In the genomic region with DNA sequence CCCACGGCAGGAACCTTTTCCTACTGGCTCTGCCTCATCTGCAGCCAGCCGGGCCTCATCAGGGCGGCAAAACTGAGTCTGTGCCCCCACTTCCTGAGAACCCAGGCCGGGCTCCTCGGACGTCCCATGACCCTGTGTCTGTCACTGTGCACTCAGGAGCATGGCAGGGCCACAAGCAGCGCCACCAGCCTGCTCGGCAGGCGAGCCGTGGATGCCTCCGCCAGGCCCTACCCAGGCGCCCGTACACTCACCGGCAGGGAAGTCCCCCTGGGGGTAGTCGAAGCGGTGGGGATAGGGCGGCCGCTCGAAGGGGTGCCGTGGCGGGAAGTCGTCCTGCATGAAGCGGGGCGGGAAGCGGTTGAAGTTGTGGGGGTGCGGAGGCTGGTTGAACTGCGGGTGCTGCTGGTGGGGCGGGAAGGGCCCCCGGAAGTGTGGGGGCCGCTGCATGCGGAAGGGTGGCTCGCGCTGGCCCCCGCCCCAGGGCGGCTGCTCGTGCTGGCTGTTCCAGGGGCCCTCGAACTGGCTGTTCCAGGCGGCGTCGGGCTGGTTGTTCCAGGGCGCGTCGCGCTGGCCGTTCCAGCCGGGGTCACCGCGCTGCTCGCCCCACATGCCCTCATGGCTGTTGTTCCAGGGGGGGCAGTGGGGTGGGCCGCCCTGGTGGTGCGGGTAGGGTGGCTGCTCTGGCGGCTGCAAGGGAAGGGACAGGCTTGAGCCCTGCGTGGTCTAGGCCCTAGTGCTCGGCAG, we compare ENCODE assay signal across 30 cellular contexts. TPM values are rescaled to one million over a fixed set of nuclear protein-coding genes. Genes with fewer than 3 reads are reported as not detected.
"Had no signal": no experiment of that assay in that cellular context is flagged by ENCODE, and none has a peak within 500 bp of the region (broad histone marks: within the 10 kb centered on the region; RNA-seq: fewer than 3 reads in every experiment).

No MANE protein-coding gene starts in this region.

- H3K27ac ChIP-seq: epithelial cell of prostate, esophagus muscularis mucosa, heart right ventricle, left lung, lower lobe of right lung, pancreas, spleen, thyroid gland had no signal

- FAIRE-seq: colon, pancreas, urothelium cell line had no signal

- H3K9me3 ChIP-seq: esophagus muscularis mucosa, gastrocnemius medialis, heart right ventricle, left lung, lower lobe of right lung, pancreas, spleen, thyroid gland had no signal

- H3K27ac Mint-ChIP-seq: dendritic cell treated with granulocyte-macrophage colony-stimulating factor and Interleukin-4, amounts not matched to agents 40 ng/mL and 50 ng/mL, for 4 days; effector memory CD8-positive, alpha-beta T cell; memory B cell; mesothelial cell of epicardium; natural killer cell; progenitor cell of endocrine pancreas; type B pancreatic cell had no signal

- DNase-seq: effector memory CD8-positive, alpha-beta T cell; gastrocnemius medialis; heart right ventricle; hypothalamus; islet precursor cell; lower lobe of right lung; natural killer cell; nucleus accumbens; spleen; stimulated activated CD4-positive, alpha-beta T cell treated with anti-CD3 and anti-CD28 coated beads, Interleukin-15, amount 100 ng/mL, for 24 hours; stimulated activated CD4-positive, alpha-beta T cell treated with anti-CD3 and anti-CD28 coated beads, Interleukin-1b, Interleukin-23, amount 100 ng/mL, for 48 hours; stimulated activated CD4-positive, alpha-beta T cell treated with anti-CD3 and anti-CD28 coated beads, Interleukin-4, amount 100 ng/mL, for 24 hours; stimulated activated naive B cell treated with anti-CD40 and anti-IgM and Interleukin-4, amounts not matched to agents 10 μg/mL and 1 μg/mL and 100 μg/mL, for 72 hours; thyroid gland had no signal

- H3K9me3 Mint-ChIP-seq: dendritic cell treated with granulocyte-macrophage colony-stimulating factor and Interleukin-4, amounts not matched to agents 40 ng/mL and 50 ng/mL, for 4 days; effector memory CD8-positive, alpha-beta T cell; memory B cell; mesothelial cell of epicardium; natural killer cell; neural crest cell; stimulated activated naive B cell treated with anti-CD40 and anti-IgM and Interleukin-4, amounts not matched to agents 10 μg/mL and 1 μg/mL and 100 μg/mL, for 72 hours; type B pancreatic cell had no signal

- ATAC-seq: effector memory CD8-positive, alpha-beta T cell; gastrocnemius medialis; heart right ventricle; left lung; lower lobe of right lung; natural killer cell; sciatic nerve; stimulated activated naive B cell treated with anti-CD40 and anti-IgM and Interleukin-4, amounts not matched to agents 10 μg/mL and 1 μg/mL and 100 μg/mL, for 72 hours had no signal

- H3K27me3 Mint-ChIP-seq: dendritic cell treated with granulocyte-macrophage colony-stimulating factor and Interleukin-4, amounts not matched to agents 40 ng/mL and 50 ng/mL, for 4 days; effector memory CD8-positive, alpha-beta T cell; memory B cell; progenitor cell of endocrine pancreas; stimulated activated naive B cell treated with anti-CD40 and anti-IgM and Interleukin-4, amounts not matched to agents 10 μg/mL and 1 μg/mL and 100 μg/mL, for 72 hours; type B pancreatic cell had no signal

- H3K4me1 ChIP-seq: esophagus muscularis mucosa, gastrocnemius medialis, heart right ventricle, left lung, lower lobe of right lung, pancreas, spleen, thyroid gland had no signal

- H3K27me3 ChIP-seq: esophagus muscularis mucosa, gastrocnemius medialis, heart right ventricle, left lung, pancreas, spleen, thyroid gland had no signal

- H3K4me3 Mint-ChIP-seq: dendritic cell treated with granulocyte-macrophage colony-stimulating factor and Interleukin-4, amounts not matched to agents 40 ng/mL and 50 ng/mL, for 4 days; effector memory CD8-positive, alpha-beta T cell; memory B cell; mesothelial cell of epicardium; natural killer cell; neural crest cell; stimulated activated naive B cell treated with anti-CD40 and anti-IgM and Interleukin-4, amounts not matched to agents 10 μg/mL and 1 μg/mL and 100 μg/mL, for 72 hours; type B pancreatic cell had no signal

- H3K4me1 Mint-ChIP-seq: memory B cell; neural crest cell; stimulated activated naive B cell treated with anti-CD40 and anti-IgM and Interleukin-4, amounts not matched to agents 10 μg/mL and 1 μg/mL and 100 μg/mL, for 72 hours had no signal

- H3K4me3 ChIP-seq: esophagus muscularis mucosa, gastrocnemius medialis, heart right ventricle, left lung, lower lobe of right lung, pancreas, spleen, thyroid gland had no signal

- H3K36me3 Mint-ChIP-seq: natural killer cell had no signal

RNA-seq across cellular contexts. Expression of gene CALR3, which starts 29.2 kb away (rescaled TPM):
- total RNA-seq: esophagus muscularis mucosa, fibroblast of villous mesenchyme, gastrocnemius medialis, left lung, lower lobe of right lung, mesothelial cell of epicardium, mucosa of gallbladder, myocyte, natural killer cell, neural crest cell, pancreas, progenitor cell of endocrine pancreas, sciatic nerve, spleen had no signal
- polyA plus RNA-seq: heart right ventricle had no signal
